Comparison of ENCODE assay signal across 1 cellular context in genomic region chr12:22544038-22544979, GRCh38.
A peak's percentile ranks its signal among the peaks of the same experiment; 100 is the strongest.
TF ChIP-seq lines count a peak whose summit lies in the region.

A gene with protein sequence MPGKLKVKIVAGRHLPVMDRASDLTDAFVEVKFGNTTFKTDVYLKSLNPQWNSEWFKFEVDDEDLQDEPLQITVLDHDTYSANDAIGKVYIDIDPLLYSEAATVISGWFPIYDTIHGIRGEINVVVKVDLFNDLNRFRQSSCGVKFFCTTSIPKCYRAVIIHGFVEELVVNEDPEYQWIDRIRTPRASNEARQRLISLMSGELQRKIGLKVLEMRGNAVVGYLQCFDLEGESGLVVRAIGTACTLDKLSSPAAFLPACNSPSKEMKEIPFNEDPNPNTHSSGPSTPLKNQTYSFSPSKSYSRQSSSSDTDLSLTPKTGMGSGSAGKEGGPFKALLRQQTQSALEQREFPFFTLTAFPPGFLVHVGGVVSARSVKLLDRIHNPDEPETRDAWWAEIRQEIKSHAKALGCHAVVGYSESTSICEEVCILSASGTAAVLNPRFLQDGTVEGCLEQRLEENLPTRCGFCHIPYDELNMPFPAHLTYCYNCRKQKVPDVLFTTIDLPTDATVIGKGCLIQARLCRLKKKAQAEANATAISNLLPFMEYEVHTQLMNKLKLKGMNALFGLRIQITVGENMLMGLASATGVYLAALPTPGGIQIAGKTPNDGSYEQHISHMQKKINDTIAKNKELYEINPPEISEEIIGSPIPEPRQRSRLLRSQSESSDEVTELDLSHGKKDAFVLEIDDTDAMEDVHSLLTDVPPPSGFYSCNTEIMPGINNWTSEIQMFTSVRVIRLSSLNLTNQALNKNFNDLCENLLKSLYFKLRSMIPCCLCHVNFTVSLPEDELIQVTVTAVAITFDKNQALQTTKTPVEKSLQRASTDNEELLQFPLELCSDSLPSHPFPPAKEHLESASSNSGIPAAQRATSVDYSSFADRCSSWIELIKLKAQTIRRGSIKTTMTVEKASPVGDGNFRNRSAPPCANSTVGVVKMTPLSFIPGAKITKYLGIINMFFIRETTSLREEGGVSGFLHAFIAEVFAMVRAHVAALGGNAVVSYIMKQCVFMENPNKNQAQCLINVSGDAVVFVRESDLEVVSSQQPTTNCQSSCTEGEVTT (minus strand): TSS chr12:22544542. CDS start chr12:22544150, 392 bp downstream.

TF ChIP-seq in GM12878, 131 proteins besides CTCF, POLR2A, EP300 and RAD21 (continued from another document and continues in another):
- TF ChIP-seq BCL3 (IDR thresholded peaks at IDR 0.05; ENCODE audit: borderline replicate concordance, insufficient read depth, low read depth, low read length, poor library complexity, severe bottlenecking) (no peak), SMAD5 (IDR thresholded peaks at IDR 0.05; ENCODE audit: low read depth) (peak; percentile 72; the same call in 1 of the 2 replicates), BCL11A (IDR thresholded peaks at IDR 0.05; ENCODE audit: low read depth, low read length) (no peak; the same call in 1 of the 2 replicates), GATAD2B (conservative IDR thresholded peaks at IDR 0.05; ENCODE audit: low read depth) (peak; percentile 77; the same call in 1 of the 2 replicates), RAD51 (IDR thresholded peaks at IDR 0.05) (peak; percentile 69; the same call in 1 of the 2 replicates), TAF1 (IDR thresholded peaks at IDR 0.05; ENCODE audit: borderline replicate concordance, low read depth, low read length) (peak; percentile 74), CHD2 (IDR thresholded peaks at IDR 0.05; ENCODE audit: borderline replicate concordance, low read depth, low read length) (peak; percentile 85), E2F8 (IDR thresholded peaks at IDR 0.05; ENCODE audit: low read depth, partially characterized antibody) (peak; percentile 80), GABPA (IDR thresholded peaks at IDR 0.05; ENCODE audit: low read depth) (no peak), YBX1 (IDR thresholded peaks at IDR 0.05) (no peak), BACH1 (IDR thresholded peaks at IDR 0.05; ENCODE audit: borderline replicate concordance) (peak; percentile 96), ELK1 (IDR thresholded peaks at IDR 0.05; ENCODE audit: low read depth, low read length) (no peak; the same call in 1 of the 2 replicates), CREB1 (IDR thresholded peaks at IDR 0.05; ENCODE audit: low read depth) (peak; percentile 90), RELA (IDR thresholded peaks at IDR 0.05; ENCODE audit: borderline replicate concordance, partially characterized antibody) (peak; percentile 71), HDAC2 (IDR thresholded peaks at IDR 0.05) (0 out of 2 replicates have a peak, but pooled peaks have one; percentile 62), BMI1 (IDR thresholded peaks at IDR 0.05; ENCODE audit: borderline replicate concordance) (no peak), NBN (IDR thresholded peaks at IDR 0.05) (peak; percentile 97), TBL1XR1 (IDR thresholded peaks at IDR 0.05; ENCODE audit: low read depth, low read length) (peak; percentile 85), CUX1 (IDR thresholded peaks at IDR 0.05; ENCODE audit: insufficient replicate concordance, low read depth, low read length) (peak; percentile 96), CHD1 (IDR thresholded peaks at IDR 0.05; ENCODE audit: low read depth, low read length) (no peak), TCF12 (IDR thresholded peaks at IDR 0.05; ENCODE audit: low read depth, low read length) (peak; percentile 36; the same call in 1 of the 2 replicates), HCFC1 (IDR thresholded peaks at IDR 0.05; ENCODE audit: low read length) (peak; percentile 78), SP1 (IDR thresholded peaks at IDR 0.05; ENCODE audit: low read depth, low read length) (peak; percentile 67), ZBTB11 (CRISPR knock-in tag; IDR thresholded peaks at IDR 0.05) (no peak), MEF2A (IDR thresholded peaks at IDR 0.05; ENCODE audit: insufficient read depth, low read depth, low read length) (no peak)
- TF ChIP-seq, protein P1, sequence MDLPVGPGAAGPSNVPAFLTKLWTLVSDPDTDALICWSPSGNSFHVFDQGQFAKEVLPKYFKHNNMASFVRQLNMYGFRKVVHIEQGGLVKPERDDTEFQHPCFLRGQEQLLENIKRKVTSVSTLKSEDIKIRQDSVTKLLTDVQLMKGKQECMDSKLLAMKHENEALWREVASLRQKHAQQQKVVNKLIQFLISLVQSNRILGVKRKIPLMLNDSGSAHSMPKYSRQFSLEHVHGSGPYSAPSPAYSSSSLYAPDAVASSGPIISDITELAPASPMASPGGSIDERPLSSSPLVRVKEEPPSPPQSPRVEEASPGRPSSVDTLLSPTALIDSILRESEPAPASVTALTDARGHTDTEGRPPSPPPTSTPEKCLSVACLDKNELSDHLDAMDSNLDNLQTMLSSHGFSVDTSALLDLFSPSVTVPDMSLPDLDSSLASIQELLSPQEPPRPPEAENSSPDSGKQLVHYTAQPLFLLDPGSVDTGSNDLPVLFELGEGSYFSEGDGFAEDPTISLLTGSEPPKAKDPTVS (IDR thresholded peaks at IDR 0.05; ENCODE audit: low read depth, low read length): no peak
- TF ChIP-seq, protein P2, sequence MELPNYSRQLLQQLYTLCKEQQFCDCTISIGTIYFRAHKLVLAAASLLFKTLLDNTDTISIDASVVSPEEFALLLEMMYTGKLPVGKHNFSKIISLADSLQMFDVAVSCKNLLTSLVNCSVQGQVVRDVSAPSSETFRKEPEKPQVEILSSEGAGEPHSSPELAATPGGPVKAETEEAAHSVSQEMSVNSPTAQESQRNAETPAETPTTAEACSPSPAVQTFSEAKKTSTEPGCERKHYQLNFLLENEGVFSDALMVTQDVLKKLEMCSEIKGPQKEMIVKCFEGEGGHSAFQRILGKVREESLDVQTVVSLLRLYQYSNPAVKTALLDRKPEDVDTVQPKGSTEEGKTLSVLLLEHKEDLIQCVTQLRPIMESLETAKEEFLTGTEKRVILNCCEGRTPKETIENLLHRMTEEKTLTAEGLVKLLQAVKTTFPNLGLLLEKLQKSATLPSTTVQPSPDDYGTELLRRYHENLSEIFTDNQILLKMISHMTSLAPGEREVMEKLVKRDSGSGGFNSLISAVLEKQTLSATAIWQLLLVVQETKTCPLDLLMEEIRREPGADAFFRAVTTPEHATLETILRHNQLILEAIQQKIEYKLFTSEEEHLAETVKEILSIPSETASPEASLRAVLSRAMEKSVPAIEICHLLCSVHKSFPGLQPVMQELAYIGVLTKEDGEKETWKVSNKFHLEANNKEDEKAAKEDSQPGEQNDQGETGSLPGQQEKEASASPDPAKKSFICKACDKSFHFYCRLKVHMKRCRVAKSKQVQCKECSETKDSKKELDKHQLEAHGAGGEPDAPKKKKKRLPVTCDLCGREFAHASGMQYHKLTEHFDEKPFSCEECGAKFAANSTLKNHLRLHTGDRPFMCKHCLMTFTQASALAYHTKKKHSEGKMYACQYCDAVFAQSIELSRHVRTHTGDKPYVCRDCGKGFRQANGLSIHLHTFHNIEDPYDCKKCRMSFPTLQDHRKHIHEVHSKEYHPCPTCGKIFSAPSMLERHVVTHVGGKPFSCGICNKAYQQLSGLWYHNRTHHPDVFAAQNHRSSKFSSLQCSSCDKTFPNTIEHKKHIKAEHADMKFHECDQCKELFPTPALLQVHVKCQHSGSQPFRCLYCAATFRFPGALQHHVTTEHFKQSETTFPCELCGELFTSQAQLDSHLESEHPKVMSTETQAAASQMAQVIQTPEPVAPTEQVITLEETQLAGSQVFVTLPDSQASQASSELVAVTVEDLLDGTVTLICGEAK (IDR thresholded peaks at IDR 0.05; ENCODE audit: borderline replicate concordance): peak; percentile 51
